23 cellular contexts compared by ENCODE assay signal in genomic region chr5:14753947-14754346, GRCh38.
A peak's percentile ranks its signal among the peaks of the same experiment; 100 is the strongest.
DNase-seq lines count a peak whose midpoint lies in the region; ATAC-seq and TF ChIP-seq lines count a peak whose summit lies in the region.
"Had no signal": no experiment of that assay in that cellular context is flagged by ENCODE, and none has a peak within 500 bp of the region (broad histone marks: within the 10 kb centered on the region; RNA-seq: fewer than 3 reads in every experiment).

No MANE protein-coding gene starts in this region.

- TF ChIP-seq CTCF in glutamatergic neuron (IDR thresholded peaks at IDR 0.05; ENCODE audit: partially characterized antibody, unreplicated experiment): no peak
- no peak for TF ChIP-seq CTCF in foreskin keratinocyte (conservative IDR thresholded peaks at IDR 0.05)

- no peaks in the 10 kb centered on the region for H3K27me3 ChIP-seq in foreskin keratinocyte
- H3K27me3 ChIP-seq: adrenal gland, BLaER1, suprapubic skin had no signal

- H3K36me3 Mint-ChIP-seq in glutamatergic neuron (ENCODE audit: unreplicated experiment): no peaks in the 10 kb centered on the region

- ATAC-seq in foreskin keratinocyte (no peak), HG02870 (IDR thresholded peaks at IDR 0.05; ENCODE audit: unreplicated experiment) (no peak)
- ATAC-seq: esophagus mucosa; naive thymus-derived CD4-positive, alpha-beta T cell had no signal

- H3K27ac Mint-ChIP-seq in glutamatergic neuron (ENCODE audit: unreplicated experiment): peak overlapping the region; percentile 64
- H3K27ac Mint-ChIP-seq: H9; T-helper 1 cell treated with Interleukin-12 subunit alpha and Interleukin-12 subunit beta and Interleukin-4 antibody, amounts not matched to agents 30 μg/mL and 1 μg/mL, for 36 hours had no signal

- H3K4me3 Mint-ChIP-seq in glutamatergic neuron (ENCODE audit: unreplicated experiment): no peak overlapping the region
- H3K4me3 Mint-ChIP-seq: H9; naive thymus-derived CD4-positive, alpha-beta T cell; T-helper 1 cell treated with Interleukin-12 subunit alpha and Interleukin-12 subunit beta and Interleukin-4 antibody, amounts not matched to agents 30 μg/mL and 1 μg/mL, for 36 hours had no signal

- peaks cover 35% of the 10 kb centered on the region for H3K4me1 Mint-ChIP-seq in glutamatergic neuron (ENCODE audit: low read depth, unreplicated experiment)

- no peaks in the 10 kb centered on the region for H3K27me3 Mint-ChIP-seq in glutamatergic neuron (ENCODE audit: unreplicated experiment)
- H3K27me3 Mint-ChIP-seq: naive thymus-derived CD4-positive, alpha-beta T cell had no signal

- H3K4me1 ChIP-seq in foreskin keratinocyte: no peaks in the 10 kb centered on the region
- H3K4me1 ChIP-seq: adrenal gland, suprapubic skin had no signal

- DNase-seq in DMS 273 (lab: John Stamatoyannopoulos, UW; ENCODE audit: unreplicated experiment) (peak; percentile 85), NCI-H524 (lab: John Stamatoyannopoulos, UW) (peak; percentile 52 to 79), glutamatergic neuron (no peak), myocyte (ENCODE audit: low read depth) (peak; percentile 51), foreskin keratinocyte (no peak), OCI-M1 (lab: John Stamatoyannopoulos, UW) (no peak), SW480 (ENCODE audit: low spot score) (no peak)
- DNase-seq: cortex of kidney; H9; Kasumi-1; mesendoderm; naive thymus-derived CD4-positive, alpha-beta T cell; NCI-H1930; NCI-H510A; nucleus accumbens; small intestine; stimulated activated CD4-positive, alpha-beta T cell treated with anti-CD3 and anti-CD28 coated beads, Interleukin-1b, Interleukin-23, amount 100 ng/mL, for 48 hours had no signal

- no peak overlapping the region for H3K27ac ChIP-seq in foreskin keratinocyte
- H3K27ac ChIP-seq: adrenal gland, BLaER1, suprapubic skin had no signal

- H3K9me3 Mint-ChIP-seq in glutamatergic neuron (ENCODE audit: unreplicated experiment): no peaks in the 10 kb centered on the region
- H3K9me3 Mint-ChIP-seq: H9; T-helper 1 cell treated with Interleukin-12 subunit alpha and Interleukin-12 subunit beta and Interleukin-4 antibody, amounts not matched to agents 30 μg/mL and 1 μg/mL, for 36 hours had no signal

Comparison
In these comparisons a context has a peak if more than half of its experiments do, and no peak if none do; other contexts are left out.
1. DNase-seq: peak in DMS 273 (single experiment), NCI-H524 (2 of 2) and myocyte (single experiment); none in glutamatergic neuron (single experiment), foreskin keratinocyte (0 of 2), OCI-M1 (single experiment) and SW480 (single experiment).